ENCODE assay signal across 7 cellular contexts in the genomic region with DNA sequence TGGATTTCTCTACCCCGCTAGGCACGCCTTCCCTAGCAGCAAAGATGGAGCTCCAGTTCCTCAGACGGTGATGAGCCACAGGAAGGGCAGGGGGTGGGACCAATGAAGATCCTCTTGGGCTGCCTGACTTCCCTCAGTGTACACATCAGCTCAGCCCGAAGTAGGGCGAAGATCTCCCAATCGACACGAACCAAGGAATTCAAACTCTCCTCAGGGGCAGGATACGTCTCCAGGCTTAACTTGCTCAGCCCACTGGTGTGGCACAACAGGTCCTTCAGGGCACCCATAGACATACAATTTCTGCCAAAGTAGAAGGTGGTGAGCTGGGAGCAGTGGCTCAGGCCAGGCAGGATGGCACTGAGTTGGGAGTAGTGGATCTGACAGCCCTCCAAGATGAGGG. TPM values are rescaled to one million over a fixed set of nuclear protein-coding genes. Genes with fewer than 3 reads are reported as not detected.
"Had no signal": no experiment of that assay in that cellular context is flagged by ENCODE, and none has a peak within 500 bp of the region (broad histone marks: within the 10 kb centered on the region; RNA-seq: fewer than 3 reads in every experiment).

No MANE protein-coding gene starts in this region.

RNA-seq across cellular contexts. Expression of a gene that starts 4.4 kb away (rescaled TPM):
- total RNA-seq: GM23248, GM23338, H1, H4, H7, H9, HFFc6 had no signal

RNA-seq across cellular contexts. Expression of a gene that starts 27.1 kb away (rescaled TPM):
- total RNA-seq: GM23248, GM23338, H1, H4, H7, H9, HFFc6 had no signal

RNA-seq across cellular contexts. Expression of a gene that starts 29.3 kb away (rescaled TPM):
- total RNA-seq: GM23248, GM23338, H1, H4, H7, H9, HFFc6 had no signal

RNA-seq across cellular contexts. Expression of a gene that starts 39.2 kb away (rescaled TPM):
- total RNA-seq: GM23248, GM23338, H1, H4, H7, H9, HFFc6 had no signal

RNA-seq across cellular contexts. Expression of a gene that starts 46.9 kb away (rescaled TPM):
- total RNA-seq: GM23248, GM23338, H1, H4, H7, H9, HFFc6 had no signal
